In the genomic region with DNA sequence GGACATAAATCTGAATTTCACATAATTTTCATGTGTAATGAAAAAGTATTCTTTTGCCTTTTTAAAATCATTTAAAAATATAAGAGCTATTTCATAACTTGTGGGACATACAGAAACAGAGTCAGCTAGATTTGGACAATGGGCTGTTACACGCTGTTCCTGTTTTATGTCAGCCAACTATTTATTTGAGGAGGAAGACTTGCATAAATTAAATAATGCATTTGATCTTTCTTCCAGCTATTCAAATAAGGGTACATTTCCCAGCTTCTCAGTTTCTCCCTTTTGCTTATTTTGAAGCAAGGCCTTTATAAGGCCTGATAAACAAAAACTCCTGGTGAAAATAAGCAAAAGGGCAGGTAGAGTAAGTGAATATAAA, we compare ENCODE assay signal across 12 cellular contexts. TPM values are rescaled to one million over a fixed set of nuclear protein-coding genes. Genes with fewer than 3 reads are reported as not detected.
A peak's percentile ranks its signal among the peaks of the same experiment; 100 is the strongest.
DNase-seq lines count a peak whose midpoint lies in the region; ATAC-seq and TF ChIP-seq lines count a peak whose summit lies in the region.
"Had no signal": no experiment of that assay in that cellular context is flagged by ENCODE, and none has a peak within 500 bp of the region (broad histone marks: within the 10 kb centered on the region; RNA-seq: fewer than 3 reads in every experiment).

No MANE protein-coding gene starts in this region.

- H3K4me3 Mint-ChIP-seq in activated CD8-positive, alpha-beta T cell treated with anti-CD3 and anti-CD28 coated beads, Interleukin-2, amount 10 ng/mL, durations not matched to agents 7 days and 5 days: no peak overlapping the region
- H3K4me3 Mint-ChIP-seq in activated CD8-positive, alpha-beta memory T cell treated with anti-CD3 and anti-CD28 coated beads, Interleukin-2, amount 10 ng/mL, durations not matched to agents 7 days and 5 days: no peak overlapping the region
- H3K4me3 Mint-ChIP-seq: activated naive CD8-positive, alpha-beta T cell treated with anti-CD3 and anti-CD28 coated beads, Interleukin-2, amount 10 ng/mL, durations not matched to agents 7 days and 5 days had no signal

- H4K20me1 ChIP-seq in Karpas-422 (ENCODE audit: insufficient read depth, low read depth, low read length): no peaks in the 10 kb centered on the region

- H3K36me3 ChIP-seq in RWPE2 (ENCODE audit: low read depth): peaks cover 43% of the 10 kb centered on the region
- no peaks in the 10 kb centered on the region for H3K36me3 ChIP-seq in colonic mucosa
- no peaks in the 10 kb centered on the region for H3K36me3 ChIP-seq in mesodermal cell (ENCODE audit: control insufficient read depth, insufficient read depth, low read length)
- peaks cover 0 to 8% (median 0%) of the 10 kb centered on the region in 5 donors for H3K36me3 ChIP-seq in subcutaneous abdominal adipose tissue (ENCODE audit: control insufficient read depth in 5 of 5, insufficient read depth in 5 of 5, low read length in 5 of 5)
- no peaks in the 10 kb centered on the region for H3K36me3 ChIP-seq in Karpas-422 (ENCODE audit: insufficient read depth, low read length)

- H2AFZ ChIP-seq in Karpas-422 (ENCODE audit: low read length): no peak overlapping the region

- H3K9me3 ChIP-seq in RWPE2 (ENCODE audit: severe bottlenecking): no peaks in the 10 kb centered on the region
- no peaks in the 10 kb centered on the region for H3K9me3 ChIP-seq in colonic mucosa
- no peaks in the 10 kb centered on the region for H3K9me3 ChIP-seq in mesodermal cell (ENCODE audit: control insufficient read depth, low read length)
- H3K9me3 ChIP-seq in subcutaneous abdominal adipose tissue (ENCODE audit: control insufficient read depth in 5 of 5, low read length in 5 of 5): no peaks in the 10 kb centered on the region
- no peaks in the 10 kb centered on the region for H3K9me3 ChIP-seq in Karpas-422 (ENCODE audit: low read length)

- H3K9ac ChIP-seq in colonic mucosa (ENCODE audit: low read depth in 2 of 2, low read length in 2 of 2) (no peak overlapping the region), subcutaneous abdominal adipose tissue (ENCODE audit: low read length in 5 of 5) (peak overlapping the region in 4 of 5 donors; percentile 6 to 88 (median 47)), Karpas-422 (ENCODE audit: low read length) (no peak overlapping the region)

- peak overlapping the region; percentile 77 for H3K27ac ChIP-seq in RWPE2 (ENCODE audit: poor library complexity, severe bottlenecking)
- peak overlapping the region; percentile 75 for H3K27ac ChIP-seq in colonic mucosa
- H3K27ac ChIP-seq in mesodermal cell (ENCODE audit: low read depth, low read length, severe bottlenecking): peak overlapping the region; percentile 78
- H3K27ac ChIP-seq in subcutaneous abdominal adipose tissue (ENCODE audit: low read depth, low read length): peak overlapping the region; percentile 95
- H3K27ac ChIP-seq in Karpas-422 (ENCODE audit: low read length): no peak overlapping the region

- no peaks in the 10 kb centered on the region for H3K9me2 ChIP-seq in Karpas-422 (replicated peaks; ENCODE audit: insufficient read depth, low read length)

- no peak overlapping the region for H3K4me2 ChIP-seq in Karpas-422 (ENCODE audit: low read depth, low read length, poor library complexity, severe bottlenecking)

- POLR2A ChIA-PET in activated CD8-positive, alpha-beta T cell treated with anti-CD3 and anti-CD28 coated beads, Interleukin-2, amount 10 ng/mL, durations not matched to agents 7 days and 5 days (lab: Charles Lee): interaction anchor here (0.9 kb wide), 1 partner anchor 13 kb away, joined by 3 read pairs; no protein-coding TSS in a partner anchor

- H3K4me1 ChIP-seq in RWPE2 (ENCODE audit: insufficient read depth, poor library complexity, severe bottlenecking) (peaks cover 79% of the 10 kb centered on the region), colonic mucosa (peaks cover 3% of the 10 kb centered on the region), mesodermal cell (ENCODE audit: control insufficient read depth, insufficient read depth, low read length, poor library complexity, severe bottlenecking) (peaks cover 13% of the 10 kb centered on the region), subcutaneous abdominal adipose tissue (ENCODE audit: control insufficient read depth in 5 of 5, insufficient read depth in 5 of 5, low read length in 5 of 5) (peaks cover 17 to 94% (median 92%) of the 10 kb centered on the region in 5 donors), Karpas-422 (ENCODE audit: low read length) (peaks cover 36% of the 10 kb centered on the region)

- no peak overlapping the region for H3K27ac Mint-ChIP-seq in activated CD8-positive, alpha-beta T cell treated with anti-CD3 and anti-CD28 coated beads, Interleukin-2, amount 10 ng/mL, durations not matched to agents 7 days and 5 days
- H3K27ac Mint-ChIP-seq in activated CD8-positive, alpha-beta memory T cell treated with anti-CD3 and anti-CD28 coated beads, Interleukin-2, amount 10 ng/mL, durations not matched to agents 7 days and 5 days: no peak overlapping the region
- H3K27ac Mint-ChIP-seq: activated naive CD8-positive, alpha-beta T cell treated with anti-CD3 and anti-CD28 coated beads, Interleukin-2, amount 10 ng/mL, durations not matched to agents 7 days and 5 days had no signal

- H3K4me1 Mint-ChIP-seq in activated CD8-positive, alpha-beta T cell treated with anti-CD3 and anti-CD28 coated beads, Interleukin-2, amount 10 ng/mL, durations not matched to agents 7 days and 5 days (ENCODE audit: low read depth): peaks cover 73% of the 10 kb centered on the region
- H3K4me1 Mint-ChIP-seq in activated CD8-positive, alpha-beta memory T cell treated with anti-CD3 and anti-CD28 coated beads, Interleukin-2, amount 10 ng/mL, durations not matched to agents 7 days and 5 days: peaks cover 82% of the 10 kb centered on the region

- H3K9me3 Mint-ChIP-seq in activated CD8-positive, alpha-beta T cell treated with anti-CD3 and anti-CD28 coated beads, Interleukin-2, amount 10 ng/mL, durations not matched to agents 7 days and 5 days (ENCODE audit: insufficient read depth): peaks cover 4% of the 10 kb centered on the region
- H3K9me3 Mint-ChIP-seq in activated CD8-positive, alpha-beta memory T cell treated with anti-CD3 and anti-CD28 coated beads, Interleukin-2, amount 10 ng/mL, durations not matched to agents 7 days and 5 days (ENCODE audit: low read depth): no peaks in the 10 kb centered on the region
- H3K9me3 Mint-ChIP-seq: activated naive CD8-positive, alpha-beta T cell treated with anti-CD3 and anti-CD28 coated beads, Interleukin-2, amount 10 ng/mL, durations not matched to agents 7 days and 5 days had no signal

- peaks cover 39% of the 10 kb centered on the region for H3K36me3 Mint-ChIP-seq in activated CD8-positive, alpha-beta T cell treated with anti-CD3 and anti-CD28 coated beads, Interleukin-2, amount 10 ng/mL, durations not matched to agents 7 days and 5 days (ENCODE audit: low read depth)
- peaks cover 49% of the 10 kb centered on the region for H3K36me3 Mint-ChIP-seq in activated CD8-positive, alpha-beta memory T cell treated with anti-CD3 and anti-CD28 coated beads, Interleukin-2, amount 10 ng/mL, durations not matched to agents 7 days and 5 days

- H3K4me3 ChIP-seq in RWPE2 (ENCODE audit: severe bottlenecking) (no peak overlapping the region), colonic mucosa (no peak overlapping the region), mesodermal cell (ENCODE audit: extremely low read depth, insufficient read depth, low read length, poor library complexity, severe bottlenecking) (no peak overlapping the region), subcutaneous abdominal adipose tissue (ENCODE audit: low read depth in 1 of 5, low read length in 5 of 5) (peak overlapping the region in 1 of 5 donors; percentile 28), Karpas-422 (ENCODE audit: low read length) (no peak overlapping the region)

- H3K27me3 Mint-ChIP-seq in activated CD8-positive, alpha-beta T cell treated with anti-CD3 and anti-CD28 coated beads, Interleukin-2, amount 10 ng/mL, durations not matched to agents 7 days and 5 days (ENCODE audit: low read depth): no peaks in the 10 kb centered on the region
- no peaks in the 10 kb centered on the region for H3K27me3 Mint-ChIP-seq in activated CD8-positive, alpha-beta memory T cell treated with anti-CD3 and anti-CD28 coated beads, Interleukin-2, amount 10 ng/mL, durations not matched to agents 7 days and 5 days
- H3K27me3 Mint-ChIP-seq: activated naive CD8-positive, alpha-beta T cell treated with anti-CD3 and anti-CD28 coated beads, Interleukin-2, amount 10 ng/mL, durations not matched to agents 7 days and 5 days had no signal

- no peak for ATAC-seq in RWPE2 (ENCODE audit: low read depth)
- no peak for ATAC-seq in activated CD8-positive, alpha-beta T cell treated with anti-CD3 and anti-CD28 coated beads, Interleukin-2, amount 10 ng/mL, durations not matched to agents 7 days and 5 days
- no peak for ATAC-seq in activated CD8-positive, alpha-beta memory T cell treated with anti-CD3 and anti-CD28 coated beads, Interleukin-2, amount 10 ng/mL, durations not matched to agents 7 days and 5 days

- H3K27me3 ChIP-seq in RWPE2 (ENCODE audit: insufficient read depth, poor library complexity, severe bottlenecking) (no peaks in the 10 kb centered on the region), colonic mucosa (no peaks in the 10 kb centered on the region), subcutaneous abdominal adipose tissue (ENCODE audit: control insufficient read depth in 5 of 5, insufficient read depth in 4 of 5, low read length in 5 of 5) (no peaks in the 10 kb centered on the region), Karpas-422 (ENCODE audit: low read length) (no peaks in the 10 kb centered on the region)

- peaks cover 35% of the 10 kb centered on the region; the same call in 1 of the 2 replicates for H3K79me2 ChIP-seq in Karpas-422 (ENCODE audit: low read length)

- no peak for DNase-seq in RWPE2 (ENCODE audit: low spot score)
- no peak for DNase-seq in colonic mucosa
- DNase-seq in activated CD8-positive, alpha-beta T cell treated with anti-CD3 and anti-CD28 coated beads, Interleukin-2, amount 10 ng/mL, durations not matched to agents 7 days and 5 days: no peak
- DNase-seq in Karpas-422: no peak
- DNase-seq in activated CD8-positive, alpha-beta memory T cell treated with anti-CD3 and anti-CD28 coated beads, Interleukin-2, amount 10 ng/mL, durations not matched to agents 7 days and 5 days: no peak
- DNase-seq in EL: no peak
- DNase-seq: activated CD4-positive, alpha-beta T cell treated with anti-CD3 and anti-CD28 coated beads, Interleukin-2, amount 50 U/mL, for 48 hours; activated naive CD8-positive, alpha-beta T cell treated with anti-CD3 and anti-CD28 coated beads, Interleukin-2, amount 10 ng/mL, durations not matched to agents 7 days and 5 days; NCI-H1417; nucleus accumbens had no signal

- CTCF ChIA-PET in activated CD8-positive, alpha-beta T cell treated with anti-CD3 and anti-CD28 coated beads, Interleukin-2, amount 10 ng/mL, durations not matched to agents 7 days and 5 days (lab: Charles Lee): interaction anchor here (1.0 to 5.7 kb wide), 4 partner anchors 10 to 151 kb away, joined by 3 to 31 read pairs (median 8); no protein-coding TSS in a partner anchor
- CTCF ChIA-PET in activated CD8-positive, alpha-beta memory T cell treated with anti-CD3 and anti-CD28 coated beads, Interleukin-2, amount 10 ng/mL, durations not matched to agents 7 days and 5 days (lab: Charles Lee): interaction anchor here (1.6 to 6.5 kb wide), 3 partner anchors 10 to 44 kb away, joined by 5 to 49 read pairs (median 12); no protein-coding TSS in a partner anchor

- TF ChIP-seq CTCF in RWPE2 (IDR thresholded peaks at IDR 0.05; ENCODE audit: poor library complexity, severe bottlenecking) (no peak), colonic mucosa (IDR thresholded peaks at IDR 0.05) (no peak)

- WGBS in mesodermal cell (ENCODE audit: insufficient coverage in 2 of 2), 2 experiments: no CpG with 5 or more reads among the region's 1 CpG

- intact Hi-C loops in colonic mucosa (cut with DNase I): no loop called here

RNA-seq across cellular contexts. Expression of gene STOM, which starts 6.5 kb away (rescaled TPM):
- 100 to 1,000 TPM in 1 of 2 donors, 10 to 100 TPM in 1; 58.7 to 110 TPM for total RNA-seq in colonic mucosa
- 56.6 TPM for polyA plus RNA-seq in mesodermal cell (2013, experiment 1 of 2)
- polyA plus RNA-seq in mesodermal cell (2013, experiment 2 of 2): 53.6 TPM
- total RNA-seq in activated CD8-positive, alpha-beta T cell treated with anti-CD3 and anti-CD28 coated beads, Interleukin-2, amount 10 ng/mL, durations not matched to agents 7 days and 5 days: 10 to 100 TPM; 50.7 to 54.9 TPM
- 16.4 and 33.1 TPM in 2 replicates for total RNA-seq in Karpas-422 (2014; rRNA removed; shearing (Covaris generic); ENCODE audit: low replicate concordance)
- total RNA-seq in activated CD8-positive, alpha-beta memory T cell treated with anti-CD3 and anti-CD28 coated beads, Interleukin-2, amount 10 ng/mL, durations not matched to agents 7 days and 5 days: 100 to 1,000 TPM in 1 of 2 experiments, 10 to 100 TPM in 1; 93.1 to 131 TPM

Comparison
In these comparisons a context has a peak if more than half of its experiments do, and no peak if none do; other contexts are left out.
1. H3K9ac ChIP-seq: peak in subcutaneous abdominal adipose tissue (4 of 5); none in colonic mucosa (0 of 2) and Karpas-422 (single experiment).